9 cellular contexts compared by ENCODE assay signal in genomic region chr19:58573658-58574164, GRCh38. TPM values are rescaled to one million over a fixed set of nuclear protein-coding genes. Genes with fewer than 3 reads are reported as not detected.
DNase-seq lines count a peak whose midpoint lies in the region; ATAC-seq, FAIRE-seq and TF ChIP-seq lines count a peak whose summit lies in the region.
"Had no signal": no experiment of that assay in that cellular context is flagged by ENCODE, and none has a peak within 500 bp of the region (broad histone marks: within the 10 kb centered on the region; RNA-seq: fewer than 3 reads in every experiment).

No MANE protein-coding gene starts in this region.

- H3K4me3 ChIP-seq in AG10803 (ENCODE audit: low read length) (peak overlapping the region; percentile 94), Karpas-422 (ENCODE audit: low read length) (peak overlapping the region; percentile 81), colonic mucosa (peak overlapping the region; percentile 44)
- H3K4me3 ChIP-seq in naive thymus-derived CD4-positive, alpha-beta T cell (ENCODE audit: low read length), result peak overlapping the region; percentile 71

- peaks cover 0 to 10% (median 5%) of the 10 kb centered on the region in 5 donors for H3K36me3 Mint-ChIP-seq in naive thymus-derived CD4-positive, alpha-beta T cell

- H3K27ac Mint-ChIP-seq in naive thymus-derived CD4-positive, alpha-beta T cell, result peak overlapping the region; percentile 97 to 100 (median 100)

- no peak for DNase-seq in AG10803 (ENCODE audit: low read depth)
- DNase-seq in Karpas-422, result no peak
- DNase-seq in colonic mucosa, result no peak
- no peak for DNase-seq in naive thymus-derived CD4-positive, alpha-beta T cell
- DNase-seq in D721Med (ENCODE audit: insufficient read length, low spot score), result no peak
- DNase-seq in medulla oblongata (ENCODE audit: extremely low spot score), result no peak
- no peak for DNase-seq in NCI-H1930 (lab: John Stamatoyannopoulos, UW)
- DNase-seq: NCI-H524 had no signal

- H3K9me2 ChIP-seq in Karpas-422 (replicated peaks; ENCODE audit: insufficient read depth, low read length), result no peaks in the 10 kb centered on the region

- H4K20me1 ChIP-seq in Karpas-422 (ENCODE audit: insufficient read depth, low read depth, low read length), result no peaks in the 10 kb centered on the region

- no peak overlapping the region for H2AFZ ChIP-seq in Karpas-422 (ENCODE audit: low read length)

- peaks cover 0 to 4% (median 0%) of the 10 kb centered on the region in 5 donors for H3K27me3 Mint-ChIP-seq in naive thymus-derived CD4-positive, alpha-beta T cell

- H3K4me1 ChIP-seq in Karpas-422 (ENCODE audit: low read length) (peaks cover 30% of the 10 kb centered on the region), colonic mucosa (peaks cover 5% of the 10 kb centered on the region)
- H3K4me1 ChIP-seq in naive thymus-derived CD4-positive, alpha-beta T cell (ENCODE audit: control insufficient read depth in 2 of 2, insufficient read depth in 2 of 2, low read length in 2 of 2), result peaks cover 19 to 20% of the 10 kb centered on the region in 2 donors

- H3K9ac ChIP-seq in Karpas-422 (ENCODE audit: low read length) (peak overlapping the region; percentile 67), colonic mucosa (ENCODE audit: low read depth in 2 of 2, low read length in 2 of 2) (peak overlapping the region; percentile 54 to 91)

- H3K9me3 Mint-ChIP-seq in naive thymus-derived CD4-positive, alpha-beta T cell, result peaks cover 0 to 3% (median 0%) of the 10 kb centered on the region in 11 donors

- H3K79me2 ChIP-seq in Karpas-422 (ENCODE audit: low read length), result peaks cover 8% of the 10 kb centered on the region

- no peak for TF ChIP-seq CTCF in AG10803 (conservative IDR thresholded peaks at IDR 0.05; ENCODE audit: low read length)
- TF ChIP-seq CTCF in colonic mucosa (IDR thresholded peaks at IDR 0.05), result no peak
- TF ChIP-seq CTCF in D721Med (IDR thresholded peaks at IDR 0.05; ENCODE audit: insufficient read depth, missing control alignments), result no peak

- no peak for FAIRE-seq in D721Med (lab: Jason Lieb, UNC)

- H3K4me3 Mint-ChIP-seq in naive thymus-derived CD4-positive, alpha-beta T cell, result peak overlapping the region; percentile 82 to 100 (median 98)

- H3K9me3 ChIP-seq in Karpas-422 (ENCODE audit: low read length) (no peaks in the 10 kb centered on the region), colonic mucosa (no peaks in the 10 kb centered on the region)
- no peaks in the 10 kb centered on the region for H3K9me3 ChIP-seq in naive thymus-derived CD4-positive, alpha-beta T cell (ENCODE audit: control insufficient read depth in 2 of 3, low read length in 3 of 3)

- intact Hi-C loops in colonic mucosa (cut with DNase I), result no loop called here
- intact Hi-C loops in naive thymus-derived CD4-positive, alpha-beta T cell (cut with micrococcal nuclease), result loop anchor here (1.0 kb wide), 16 partner anchors 8 to 295 kb away; partner anchors contain the start of genes TRIM28 (in 2 of the 2), UBE2M (in 2 of the 2), ZBTB45 (in 2 of the 2) and ZNF132 (in 2 of the 2)

- CTCF ChIA-PET in naive thymus-derived CD4-positive, alpha-beta T cell (lab: Charles Lee), result interaction anchor here (3.7 kb wide), 1 partner anchor 54 kb away, joined by 34 read pairs; the partner anchor contains the start of gene ZBTB45

- H3K36me3 ChIP-seq in Karpas-422 (ENCODE audit: insufficient read depth, low read length) (no peaks in the 10 kb centered on the region), colonic mucosa (no peaks in the 10 kb centered on the region)
- peaks cover 0 to 9% (median 0%) of the 10 kb centered on the region in 3 experiments for H3K36me3 ChIP-seq in naive thymus-derived CD4-positive, alpha-beta T cell (ENCODE audit: control insufficient read depth in 2 of 3, insufficient read depth in 3 of 3, low read length in 3 of 3)

- H3K27ac ChIP-seq in Karpas-422 (ENCODE audit: low read length) (peak overlapping the region; percentile 40; the same call in 1 of the 2 replicates), colonic mucosa (peak overlapping the region; percentile 93)
- peak overlapping the region; percentile 97 for H3K27ac ChIP-seq in naive thymus-derived CD4-positive, alpha-beta T cell (ENCODE audit: low read depth, low read length)

- no peak for ATAC-seq in naive thymus-derived CD4-positive, alpha-beta T cell
- ATAC-seq in GM21526 (IDR thresholded peaks at IDR 0.05; ENCODE audit: low FRiP score, unreplicated experiment), result no peak

- peaks cover 27 to 48% (median 37%) of the 10 kb centered on the region in 7 donors for H3K4me1 Mint-ChIP-seq in naive thymus-derived CD4-positive, alpha-beta T cell

- POLR2A ChIA-PET in naive thymus-derived CD4-positive, alpha-beta T cell (lab: Charles Lee), result interaction anchor here (0.6 to 2.6 kb wide), 3 partner anchors 11 to 54 kb away, joined by 3 to 20 read pairs (median 5); partner anchors contain the start of gene ZBTB45

- H3K27me3 ChIP-seq in Karpas-422 (ENCODE audit: low read length), result no peaks in the 10 kb centered on the region
- H3K27me3 ChIP-seq in colonic mucosa, result no peaks in the 10 kb centered on the region
- no peaks in the 10 kb centered on the region for H3K27me3 ChIP-seq in naive thymus-derived CD4-positive, alpha-beta T cell (ENCODE audit: control insufficient read depth in 2 of 2, insufficient read depth in 2 of 2, low read length in 2 of 2)

- peak overlapping the region; percentile 91 for H3K4me2 ChIP-seq in Karpas-422 (ENCODE audit: low read depth, low read length, poor library complexity, severe bottlenecking)

RNA-seq across cellular contexts. Expression of gene MZF1, which starts 0.6 kb away (rescaled TPM):
- 13.3 and 20.1 TPM in 2 replicates for total RNA-seq in Karpas-422 (2014; rRNA removed; shearing (Covaris generic); ENCODE audit: low replicate concordance)
- total RNA-seq in colonic mucosa, result 10 to 100 TPM; 19.3 to 39.2 TPM
- 10 to 100 TPM; 35.0 to 51.8 (median 44.9) TPM for total RNA-seq in naive thymus-derived CD4-positive, alpha-beta T cell
- polyA plus RNA-seq in naive thymus-derived CD4-positive, alpha-beta T cell, result 10 to 100 TPM in 1 of 2 donors, 1 to 10 TPM in 1; 9.9 to 18.6 TPM

RNA-seq across cellular contexts. Expression of gene UBE2M, which starts 15.3 kb away (rescaled TPM):
- 33.4 and 90.6 TPM in 2 replicates for total RNA-seq in Karpas-422 (2014; rRNA removed; shearing (Covaris generic); ENCODE audit: low replicate concordance)
- 10 to 100 TPM; 63.0 to 79.4 TPM for total RNA-seq in colonic mucosa
- 10 to 100 TPM; 37.1 to 92.1 (median 55.8) TPM for total RNA-seq in naive thymus-derived CD4-positive, alpha-beta T cell
- 1 to 10 TPM; 7.5 to 7.8 TPM for polyA plus RNA-seq in naive thymus-derived CD4-positive, alpha-beta T cell

RNA-seq across cellular contexts. Expression of gene CHMP2A, which starts 18.8 kb away (rescaled TPM):
- total RNA-seq in Karpas-422 (2014; rRNA removed; shearing (Covaris generic); ENCODE audit: low replicate concordance), result 54.2 and 85.9 TPM in 2 replicates
- total RNA-seq in colonic mucosa, result 100 to 1,000 TPM; 176 to 183 TPM
- 100 to 1,000 TPM in 1 of 5 experiments, 10 to 100 TPM in 4; 64.3 to 131 (median 71.2) TPM for total RNA-seq in naive thymus-derived CD4-positive, alpha-beta T cell
- 100 to 1,000 TPM; 167 to 193 TPM for polyA plus RNA-seq in naive thymus-derived CD4-positive, alpha-beta T cell

RNA-seq across cellular contexts. Expression of gene TRIM28, which starts 29.8 kb away (rescaled TPM):
- total RNA-seq in Karpas-422 (2014; rRNA removed; shearing (Covaris generic); ENCODE audit: low replicate concordance), result 142 and 257 TPM in 2 replicates
- total RNA-seq in colonic mucosa, result 100 to 1,000 TPM; 205 to 412 TPM
- 100 to 1,000 TPM; 396 to 564 (median 435) TPM for total RNA-seq in naive thymus-derived CD4-positive, alpha-beta T cell
- polyA plus RNA-seq in naive thymus-derived CD4-positive, alpha-beta T cell, result 10 to 100 TPM; 55.3 to 88.8 TPM

RNA-seq across cellular contexts. Expression of gene ZBTB45, which starts 54.1 kb away (rescaled TPM):
- total RNA-seq in Karpas-422 (2014; rRNA removed; shearing (Covaris generic); ENCODE audit: low replicate concordance), result 2.0 and 4.7 TPM in 2 replicates
- total RNA-seq in colonic mucosa, result 10 to 100 TPM; 13.5 to 20.2 TPM
- total RNA-seq in naive thymus-derived CD4-positive, alpha-beta T cell, result 10 to 100 TPM in 3 of 5 experiments, 1 to 10 TPM in 2; 9.8 to 19.2 (median 17.0) TPM
- polyA plus RNA-seq in naive thymus-derived CD4-positive, alpha-beta T cell, result 1 to 10 TPM; 5.1 to 6.5 TPM

Comparison
In these comparisons a context has a peak if more than half of its experiments do, and no peak if none do; other contexts are left out.
1. H3K4me3 ChIP-seq: peak in every context shown above with its lines; median percentile 94 in AG10803; 81 in Karpas-422; 71 in naive thymus-derived CD4-positive, alpha-beta T cell; 44 in colonic mucosa.
2. H3K27ac ChIP-seq: peak in every context shown above with its lines; median percentile 97 in naive thymus-derived CD4-positive, alpha-beta T cell; 93 in colonic mucosa; 40 in Karpas-422.